10 cellular contexts compared by ENCODE assay signal in genomic region chr4:121943941-121944340, GRCh38. TPM values are rescaled to one million over a fixed set of nuclear protein-coding genes. Genes with fewer than 3 reads are reported as not detected.
A peak's percentile ranks its signal among the peaks of the same experiment; 100 is the strongest.
DNase-seq lines count a peak whose midpoint lies in the region; ATAC-seq and TF ChIP-seq lines count a peak whose summit lies in the region.
"Had no signal": no experiment of that assay in that cellular context is flagged by ENCODE, and none has a peak within 500 bp of the region (broad histone marks: within the 10 kb centered on the region; RNA-seq: fewer than 3 reads in every experiment).

No MANE protein-coding gene starts in this region.

- H3K27me3 ChIP-seq in AG04450 (ENCODE audit: control insufficient read depth, insufficient read depth, low read length): no peaks in the 10 kb centered on the region

- TF ChIP-seq CTCF in AG04450 (IDR thresholded peaks at IDR 0.05; ENCODE audit: low read depth, low read length) (peak; percentile 42), endothelial cell (IDR thresholded peaks at IDR 0.05; ENCODE audit: unreplicated experiment) (peak; percentile 55)

- H3K4me1 Mint-ChIP-seq in endothelial cell (ENCODE audit: unreplicated experiment): peaks cover 3% of the 10 kb centered on the region

- CTCF ChIA-PET in AG04450 (lab: Charles Lee): interaction anchor here (1.6 kb wide), 1 partner anchor 44 kb away, joined by 4 read pairs; no protein-coding TSS in a partner anchor

- H3K27me3 Mint-ChIP-seq in endothelial cell (ENCODE audit: unreplicated experiment): no peaks in the 10 kb centered on the region

- peak; percentile 81 for ATAC-seq in GM18867 (IDR thresholded peaks at IDR 0.05; ENCODE audit: unreplicated experiment)
- peak; percentile 79 for ATAC-seq in HG03571 (IDR thresholded peaks at IDR 0.05; ENCODE audit: unreplicated experiment)

- in situ Hi-C loops in KBM-7 (cut with MboI; ENCODE audit: low pct_unique_long_range_greater_than_20kb, low sequenced_read_pairs): no loop called here

- H3K4me3 Mint-ChIP-seq in endothelial cell (ENCODE audit: unreplicated experiment): no peak overlapping the region
- H3K4me3 Mint-ChIP-seq: activated naive CD8-positive, alpha-beta T cell treated with anti-CD3 and anti-CD28 coated beads, Interleukin-2, amount 10 ng/mL, durations not matched to agents 7 days and 5 days had no signal

- no peak overlapping the region for H3K4me3 ChIP-seq in AG04450 (ENCODE audit: low read depth, low read length)

- H3K36me3 Mint-ChIP-seq in endothelial cell (ENCODE audit: low read depth, unreplicated experiment): no peaks in the 10 kb centered on the region
- H3K36me3 Mint-ChIP-seq: activated naive CD8-positive, alpha-beta T cell treated with anti-CD3 and anti-CD28 coated beads, Interleukin-2, amount 10 ng/mL, durations not matched to agents 7 days and 5 days had no signal

- POLR2A ChIA-PET in AG04450 (lab: Yijun Ruan, JAX): no interaction called here

- H3K9me3 ChIP-seq in AG04450 (ENCODE audit: control insufficient read depth, insufficient read depth, low read length): no peaks in the 10 kb centered on the region

- no peak overlapping the region for H3K27ac ChIP-seq in AG04450 (ENCODE audit: low read depth, low read length)

- no peaks in the 10 kb centered on the region for H3K9me3 Mint-ChIP-seq in endothelial cell (ENCODE audit: unreplicated experiment)
- H3K9me3 Mint-ChIP-seq: activated naive CD8-positive, alpha-beta T cell treated with anti-CD3 and anti-CD28 coated beads, Interleukin-2, amount 10 ng/mL, durations not matched to agents 7 days and 5 days had no signal

- DNase-seq in AG04450 (ENCODE audit: low read depth, low spot score) (no peak), endothelial cell (ENCODE audit: low spot score) (peak; percentile 73), amygdala (lab: John Stamatoyannopoulos, UW) (no peak), globus pallidus (ENCODE audit: low spot score) (no peak), COLO829 (ENCODE audit: low spot score) (no peak), KBM-7 (no peak)
- DNase-seq: activated naive CD8-positive, alpha-beta T cell treated with anti-CD3 and anti-CD28 coated beads, Interleukin-2, amount 10 ng/mL, durations not matched to agents 7 days and 5 days; NCI-H510A treated with DMSO at 0.1 percent for 48 hours had no signal

- H3K27ac Mint-ChIP-seq in endothelial cell (ENCODE audit: unreplicated experiment): no peak overlapping the region
- H3K27ac Mint-ChIP-seq: activated naive CD8-positive, alpha-beta T cell treated with anti-CD3 and anti-CD28 coated beads, Interleukin-2, amount 10 ng/mL, durations not matched to agents 7 days and 5 days had no signal

RNA-seq across cellular contexts. Expression of gene TRPC3, which starts 7.9 kb away (rescaled TPM):
- polyA plus RNA-seq in AG04450 (2011; rRNA removed): 2.1 and 2.3 TPM in 2 replicates
- polyA minus RNA-seq in AG04450 (2011; rRNA and poly(A)+ RNA removed): 2.8 and 3.0 TPM in 2 replicates
- 3.0 TPM for total RNA-seq in endothelial cell (ENCODE audit: unreplicated experiment)
